Comparison of ENCODE assay signal across 10 cellular contexts in genomic region chr3:178170698-178171535, GRCh38.
DNase-seq lines count a peak whose midpoint lies in the region; ATAC-seq and TF ChIP-seq lines count a peak whose summit lies in the region.
"Had no signal": no experiment of that assay in that cellular context is flagged by ENCODE, and none has a peak within 500 bp of the region (broad histone marks: within the 10 kb centered on the region; RNA-seq: fewer than 3 reads in every experiment).

No MANE protein-coding gene starts in this region.

- no peaks in the 10 kb centered on the region for H3K79me2 ChIP-seq in parathyroid adenoma

- H3K4me1 Mint-ChIP-seq in activated T-helper 1 cell treated with anti-CD3 and anti-CD28 coated beads, Interleukin-12 subunit alpha, Interleukin-12 subunit beta, Interleukin-2, Interleukin-4 antibody, amounts not matched to agents 30 ng/mL and 10 ng/mL and 1 ng/mL, durations not matched to agents 14 hours and 24 hours and 36 hours (ENCODE audit: low read depth): no peaks in the 10 kb centered on the region

- no peak overlapping the region for H3K27ac ChIP-seq in Panc1 (ENCODE audit: low read length)
- peak overlapping the region; percentile 76 for H3K27ac ChIP-seq in parathyroid adenoma
- H3K27ac ChIP-seq: uterus had no signal

- CTCF ChIA-PET in Panc1 (lab: Charles Lee): no interaction called here

- no peaks in the 10 kb centered on the region for H3K36me3 Mint-ChIP-seq in activated T-helper 1 cell treated with anti-CD3 and anti-CD28 coated beads, Interleukin-12 subunit alpha, Interleukin-12 subunit beta, Interleukin-2, Interleukin-4 antibody, amounts not matched to agents 30 ng/mL and 10 ng/mL and 1 ng/mL, durations not matched to agents 14 hours and 24 hours and 36 hours (ENCODE audit: low read depth)

- H3K27me3 ChIP-seq in Panc1 (ENCODE audit: control insufficient read depth, insufficient read depth, low read length) (no peaks in the 10 kb centered on the region), parathyroid adenoma (ENCODE audit: control insufficient read depth, insufficient read depth, low read length) (no peaks in the 10 kb centered on the region)
- H3K27me3 ChIP-seq: uterus had no signal

- H2AFZ ChIP-seq in parathyroid adenoma: peak overlapping the region; percentile 25

- no peak for TF ChIP-seq CTCF in Panc1 (IDR thresholded peaks at IDR 0.05)
- TF ChIP-seq CTCF in parathyroid adenoma (IDR thresholded peaks at IDR 0.05): no peak

- no peaks in the 10 kb centered on the region for H3K27me3 Mint-ChIP-seq in activated T-helper 1 cell treated with anti-CD3 and anti-CD28 coated beads, Interleukin-12 subunit alpha, Interleukin-12 subunit beta, Interleukin-2, Interleukin-4 antibody, amounts not matched to agents 30 ng/mL and 10 ng/mL and 1 ng/mL, durations not matched to agents 14 hours and 24 hours and 36 hours (ENCODE audit: insufficient read depth)

- ATAC-seq in Panc1 (no peak), GM19324 (IDR thresholded peaks at IDR 0.05; ENCODE audit: low FRiP score, unreplicated experiment) (no peak)

- no peak overlapping the region for H3K4me3 Mint-ChIP-seq in activated T-helper 1 cell treated with anti-CD3 and anti-CD28 coated beads, Interleukin-12 subunit alpha, Interleukin-12 subunit beta, Interleukin-2, Interleukin-4 antibody, amounts not matched to agents 30 ng/mL and 10 ng/mL and 1 ng/mL, durations not matched to agents 14 hours and 24 hours and 36 hours
- H3K4me3 Mint-ChIP-seq: nephron had no signal

- H3K9ac ChIP-seq in parathyroid adenoma: no peak overlapping the region

- DNase-seq in ELR (ENCODE audit: low read depth) (peak; percentile 79), Panc1 (ENCODE audit: low read depth, low spot score) (peak; percentile 2), erythroblast (lab: John Stamatoyannopoulos, UW) (peak; percentile 74 to 84), NCI-H2081 (lab: John Stamatoyannopoulos, UW) (no peak), germinal center (ENCODE audit: low spot score) (no peak)
- DNase-seq in activated T-helper 1 cell treated with anti-CD3 and anti-CD28 coated beads, Interleukin-12 subunit alpha, Interleukin-12 subunit beta, Interleukin-2, Interleukin-4 antibody, amounts not matched to agents 30 ng/mL and 10 ng/mL and 1 ng/mL, durations not matched to agents 14 hours and 24 hours and 36 hours (ENCODE audit: low spot score): no peak
- DNase-seq: uterus had no signal

- no peaks in the 10 kb centered on the region for H3K36me3 ChIP-seq in Panc1 (ENCODE audit: control insufficient read depth, insufficient read depth, low read length)
- H3K36me3 ChIP-seq in parathyroid adenoma (ENCODE audit: control insufficient read depth, insufficient read depth, low read length): no peaks in the 10 kb centered on the region
- H3K36me3 ChIP-seq: uterus had no signal

- H3K4me1 ChIP-seq in Panc1 (ENCODE audit: control insufficient read depth, insufficient read depth, low read length) (no peaks in the 10 kb centered on the region), parathyroid adenoma (peaks cover 7% of the 10 kb centered on the region)
- H3K4me1 ChIP-seq: uterus had no signal

- in situ Hi-C loops in Panc1 (cut with HindIII; ENCODE audit: low pct_unique_long_range_greater_than_20kb, low sequenced_read_pairs): no loop called here

- no peak overlapping the region for H3K27ac Mint-ChIP-seq in activated T-helper 1 cell treated with anti-CD3 and anti-CD28 coated beads, Interleukin-12 subunit alpha, Interleukin-12 subunit beta, Interleukin-2, Interleukin-4 antibody, amounts not matched to agents 30 ng/mL and 10 ng/mL and 1 ng/mL, durations not matched to agents 14 hours and 24 hours and 36 hours
- H3K27ac Mint-ChIP-seq: nephron had no signal

- H3K9me3 ChIP-seq in Panc1 (ENCODE audit: control insufficient read depth, insufficient read depth, low read depth, low read length) (no peaks in the 10 kb centered on the region), parathyroid adenoma (ENCODE audit: control insufficient read depth, low read length) (no peaks in the 10 kb centered on the region)
- H3K9me3 ChIP-seq: uterus had no signal

- H3K9me3 Mint-ChIP-seq in activated T-helper 1 cell treated with anti-CD3 and anti-CD28 coated beads, Interleukin-12 subunit alpha, Interleukin-12 subunit beta, Interleukin-2, Interleukin-4 antibody, amounts not matched to agents 30 ng/mL and 10 ng/mL and 1 ng/mL, durations not matched to agents 14 hours and 24 hours and 36 hours: no peaks in the 10 kb centered on the region

- intact Hi-C loops in Panc1 (cut with micrococcal nuclease; ENCODE audit: unreplicated experiment): no loop called here
- intact Hi-C loops in activated T-helper 1 cell treated with anti-CD3 and anti-CD28 coated beads, Interleukin-12 subunit alpha, Interleukin-12 subunit beta, Interleukin-2, Interleukin-4 antibody, amounts not matched to agents 30 ng/mL and 10 ng/mL and 1 ng/mL, durations not matched to agents 14 hours and 24 hours and 36 hours (cut with micrococcal nuclease): no loop called here

- no peak for TF ChIP-seq POLR2A in erythroblast (IDR thresholded peaks at IDR 0.05; ENCODE audit: low read length)

- POLR2A ChIA-PET in Panc1 (lab: Charles Lee): no interaction called here

- H3K4me2 ChIP-seq in parathyroid adenoma (ENCODE audit: low read length): peak overlapping the region; percentile 13

- no TSS peak for BruUV-seq in Panc1 (replicated peaks; lab: Mats Ljungman, UMichigan)

- no peak overlapping the region for H3K4me3 ChIP-seq in Panc1 (ENCODE audit: low read depth in 2 of 2, low read length in 2 of 2)
- H3K4me3 ChIP-seq in parathyroid adenoma (ENCODE audit: low read depth, low read length): no peak overlapping the region
- H3K4me3 ChIP-seq: uterus had no signal

Comparison
In these comparisons a context has a peak if more than half of its experiments do, and no peak if none do; other contexts are left out.
1. DNase-seq: peak in ELR (single experiment), Panc1 (single experiment) and erythroblast (2 of 2); none in activated T-helper 1 cell treated with anti-CD3 and anti-CD28 coated beads, Interleukin-12 subunit alpha, Interleukin-12 subunit beta, Interleukin-2, Interleukin-4 antibody, amounts not matched to agents 30 ng/mL and 10 ng/mL and 1 ng/mL, durations not matched to agents 14 hours and 24 hours and 36 hours (single experiment), NCI-H2081 (0 of 2) and germinal center (single experiment).